8 cellular contexts compared by ENCODE assay signal in the genomic region with DNA sequence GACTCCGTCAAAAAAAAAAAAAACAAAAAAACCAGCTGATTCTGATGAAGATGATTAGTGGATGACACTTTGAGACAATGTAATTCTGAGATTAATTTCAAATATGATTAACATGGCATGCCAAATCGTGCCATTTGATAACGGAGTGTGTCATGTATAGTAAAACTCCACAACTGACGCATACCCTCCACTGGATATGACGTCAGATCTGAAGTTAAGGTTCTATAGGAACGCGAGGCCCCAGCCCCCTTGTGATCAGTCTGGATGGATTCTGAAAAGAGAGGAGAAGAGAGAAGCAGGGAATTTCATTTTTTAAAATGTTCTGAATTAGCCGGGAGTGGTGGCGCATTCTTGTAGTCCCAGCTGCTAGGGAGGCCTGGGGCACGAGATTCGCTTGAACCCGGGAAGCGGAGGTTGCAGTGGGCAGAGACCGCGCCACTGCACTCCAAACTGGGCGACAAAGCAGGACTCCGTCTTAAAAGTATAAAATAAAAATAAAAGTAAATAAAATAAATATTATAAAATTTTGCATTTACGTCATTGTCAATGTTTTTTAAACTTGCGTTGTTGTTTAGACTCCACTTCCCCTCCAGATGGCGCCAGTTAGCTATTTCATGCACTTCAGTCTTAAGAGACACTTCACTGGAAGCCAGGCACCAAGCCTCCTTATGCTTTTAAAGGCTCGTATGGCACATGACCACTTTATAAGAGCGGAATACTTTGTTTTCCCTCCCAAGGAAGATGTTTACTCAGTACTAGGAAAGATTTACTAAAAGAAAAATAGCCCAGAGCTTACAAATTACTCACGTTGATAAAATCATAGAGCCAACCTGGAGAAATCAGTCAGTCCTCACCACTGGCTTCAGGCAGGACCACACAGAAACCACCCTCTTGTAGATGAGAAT.
DNase-seq lines count a peak whose midpoint lies in the region; ATAC-seq, FAIRE-seq and TF ChIP-seq lines count a peak whose summit lies in the region.

No MANE protein-coding gene starts in this region.

- H3K4me1 Mint-ChIP-seq in activated T-helper 17 cell treated with anti-CD3 and anti-CD28 coated beads, Interleukin-2, amount 50 U/mL, for 72 hours, result no peaks in the 10 kb centered on the region

- in situ Hi-C loops in T47D (cut with HindIII; ENCODE audit: low pct_unique_long_range_greater_than_20kb, low sequenced_read_pairs), result no loop called here

- no peak overlapping the region for H3K27ac Mint-ChIP-seq in activated T-helper 17 cell treated with anti-CD3 and anti-CD28 coated beads, Interleukin-2, amount 50 U/mL, for 72 hours

- no peak overlapping the region for H2AFZ ChIP-seq in DND-41 (ENCODE audit: low read depth, low read length)
- H2AFZ ChIP-seq in keratinocyte (ENCODE audit: control insufficient read depth, low read length), result peak overlapping the region; percentile 9

- no peak overlapping the region for H3K9ac ChIP-seq in DND-41 (ENCODE audit: low read depth, low read length)
- H3K9ac ChIP-seq in keratinocyte (ENCODE audit: control insufficient read depth, extremely low read depth, insufficient read depth, low read length), result no peak overlapping the region

- H3K4me3 ChIP-seq in DND-41 (ENCODE audit: low read depth in 1 of 2, low read length in 2 of 2) (no peak overlapping the region), keratinocyte (ENCODE audit: control insufficient read depth in 2 of 3, extremely low read depth in 1 of 3, insufficient read depth in 2 of 3, low read depth in 1 of 3, low read length in 3 of 3) (no peak overlapping the region)

- peak; percentile 90 for FAIRE-seq in TTC549 (lab: Jason Lieb, UNC)
- peak; percentile 69 for FAIRE-seq in keratinocyte (lab: Jason Lieb, UNC)

- H3K4me3 Mint-ChIP-seq in activated T-helper 17 cell treated with anti-CD3 and anti-CD28 coated beads, Interleukin-2, amount 50 U/mL, for 72 hours, result no peak overlapping the region

- H3K9me3 ChIP-seq in DND-41 (ENCODE audit: insufficient read depth, low read length, severe bottlenecking), result no peaks in the 10 kb centered on the region
- H3K9me3 ChIP-seq in keratinocyte (ENCODE audit: control insufficient read depth, low read depth, low read length), result no peaks in the 10 kb centered on the region

- H3K9me3 Mint-ChIP-seq in activated T-helper 17 cell treated with anti-CD3 and anti-CD28 coated beads, Interleukin-2, amount 50 U/mL, for 72 hours, result no peaks in the 10 kb centered on the region

- TF ChIP-seq CTCF in DND-41 (IDR thresholded peaks at IDR 0.05; ENCODE audit: borderline replicate concordance, extremely low read depth, low read length, poor library complexity, severe bottlenecking) (peak; percentile 73), keratinocyte (optimal IDR thresholded peaks at IDR 0.05 in 1 of 3, IDR thresholded peaks at IDR 0.05 in 1 of 3, conservative IDR thresholded peaks at IDR 0.05 in 1 of 3; ENCODE audit: extremely low read depth in 1 of 3, insufficient read depth in 2 of 3, low read length in 3 of 3) (peak; percentile 55 to 71 (median 65))

- peaks cover 19% of the 10 kb centered on the region for H3K27me3 Mint-ChIP-seq in activated T-helper 17 cell treated with anti-CD3 and anti-CD28 coated beads, Interleukin-2, amount 50 U/mL, for 72 hours

- no peaks in the 10 kb centered on the region for H3K4me1 ChIP-seq in DND-41 (ENCODE audit: insufficient read depth, low read length)
- peaks cover 4% of the 10 kb centered on the region for H3K4me1 ChIP-seq in keratinocyte (ENCODE audit: control insufficient read depth, extremely low read depth, insufficient read depth, low read length)

- no peaks in the 10 kb centered on the region for H4K20me1 ChIP-seq in DND-41 (ENCODE audit: insufficient read depth, low read length)
- no peaks in the 10 kb centered on the region for H4K20me1 ChIP-seq in keratinocyte (ENCODE audit: control insufficient read depth, extremely low read depth, insufficient read depth, low read length)

- no peaks in the 10 kb centered on the region for H3K36me3 ChIP-seq in DND-41 (ENCODE audit: insufficient read depth, low read length)
- no peaks in the 10 kb centered on the region for H3K36me3 ChIP-seq in keratinocyte (ENCODE audit: control insufficient read depth in 2 of 2, extremely low read depth in 1 of 2, insufficient read depth in 2 of 2, low read length in 2 of 2)

- H3K9me1 ChIP-seq in keratinocyte (ENCODE audit: control insufficient read depth, extremely low read depth, insufficient read depth, low read length), result no peaks in the 10 kb centered on the region

- peak; percentile 80 for ATAC-seq in DND-41 (ENCODE audit: insufficient read depth, low read depth)
- ATAC-seq in HG02588 (IDR thresholded peaks at IDR 0.05; ENCODE audit: unreplicated experiment), result peak; percentile 50
- no peak for ATAC-seq in activated T-helper 17 cell treated with anti-CD3 and anti-CD28 coated beads, Interleukin-2, amount 50 U/mL, for 72 hours (replicated peaks)

- H3K27ac ChIP-seq in DND-41 (ENCODE audit: low read length) (no peak overlapping the region), keratinocyte (ENCODE audit: control insufficient read depth, insufficient read depth, low read length) (no peak overlapping the region)

- DNase-seq in DND-41 (peak; percentile 54), NCI-H2081 (lab: John Stamatoyannopoulos, UW) (peak; percentile 67 to 72), T47D (ENCODE audit: low read depth in 1 of 2, low spot score in 1 of 2) (peak; percentile 16 to 79), keratinocyte (ENCODE audit: low read depth, low spot score) (peak; percentile 38)
- peak; percentile 61 for DNase-seq in stimulated activated CD4-positive, alpha-beta T cell treated with anti-CD3 and anti-CD28 coated beads, Interleukin-2, amount 100 ng/mL, for 4 hours (ENCODE audit: low read depth)

- dilution Hi-C loops in keratinocyte (cut with MboI; ENCODE audit: extremely low pct_ligation_motif_present, low sequenced_read_pairs), result no loop called here

- peaks cover 4% of the 10 kb centered on the region for H3K27me3 ChIP-seq in DND-41 (ENCODE audit: insufficient read depth, low read length, poor library complexity)
- H3K27me3 ChIP-seq in keratinocyte (ENCODE audit: control insufficient read depth, extremely low read depth, insufficient read depth, low read length), result no peaks in the 10 kb centered on the region

- H3K4me2 ChIP-seq in DND-41 (ENCODE audit: insufficient read depth, low read length) (no peak overlapping the region), keratinocyte (ENCODE audit: control insufficient read depth, extremely low read depth, insufficient read depth, low read depth, low read length) (peak overlapping the region; percentile 27)

- H3K36me3 Mint-ChIP-seq in activated T-helper 17 cell treated with anti-CD3 and anti-CD28 coated beads, Interleukin-2, amount 50 U/mL, for 72 hours (ENCODE audit: low read depth), result no peaks in the 10 kb centered on the region

- H3K79me2 ChIP-seq in DND-41 (ENCODE audit: insufficient read depth, low read length) (no peaks in the 10 kb centered on the region), keratinocyte (ENCODE audit: control insufficient read depth, insufficient read depth, low read length) (no peaks in the 10 kb centered on the region)
